Comparison of ENCODE assay signal across 22 cellular contexts in the genomic region with DNA sequence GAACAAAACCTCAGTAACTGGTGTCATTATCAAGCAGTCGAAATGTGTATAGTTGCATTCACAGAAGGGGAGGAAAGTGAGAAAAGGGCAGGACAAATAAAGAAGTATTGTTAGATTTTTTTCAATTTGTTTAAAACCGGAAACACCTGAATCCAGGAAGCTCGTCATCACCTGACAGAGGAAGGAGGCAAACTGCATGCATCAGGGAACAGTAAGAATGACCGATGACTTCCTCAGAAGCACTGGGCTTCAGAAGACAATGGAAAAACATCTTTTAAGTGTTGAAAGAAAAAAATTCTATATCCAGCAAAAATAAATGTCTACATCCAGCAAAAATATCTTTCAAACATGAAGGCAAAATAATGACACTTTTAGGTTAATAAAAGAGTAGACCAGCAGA. TPM values are rescaled to one million over a fixed set of nuclear protein-coding genes. Genes with fewer than 3 reads are reported as not detected.
"Had no signal": no experiment of that assay in that cellular context is flagged by ENCODE, and none has a peak within 500 bp of the region (broad histone marks: within the 10 kb centered on the region; RNA-seq: fewer than 3 reads in every experiment).

No MANE protein-coding gene starts in this region.

- H3K4me3 Mint-ChIP-seq: memory B cell; natural killer cell treated with Interleukin-12 subunit alpha and Interleukin-12 subunit beta and Interleukin-15 and Interleukin-18, amount 100 ng/mL, for 72 hours; neural progenitor cell had no signal

- H3K27ac ChIP-seq: hepatocyte, left ventricle myocardium inferior, lower lobe of right lung, neural progenitor cell, ovary, right atrium auricular region, stomach, thoracic aorta, transverse colon had no signal

- H3K4me1 Mint-ChIP-seq: memory B cell, neural progenitor cell had no signal

- H3K27ac Mint-ChIP-seq: memory B cell; natural killer cell treated with Interleukin-12 subunit alpha and Interleukin-12 subunit beta and Interleukin-15 and Interleukin-18, amount 100 ng/mL, for 72 hours; neural progenitor cell had no signal

- H3K4me1 ChIP-seq: left ventricle myocardium inferior, lower lobe of right lung, neural progenitor cell, right atrium auricular region, stomach, transverse colon had no signal

- H3K9me3 ChIP-seq: lower lobe of right lung had no signal

- H3K9ac ChIP-seq: neural progenitor cell had no signal

- H3K4me3 ChIP-seq: hepatocyte, left ventricle myocardium inferior, lower lobe of right lung, neural progenitor cell, ovary, right atrium auricular region, stomach, thoracic aorta, transverse colon had no signal

- H3K36me3 ChIP-seq: left ventricle myocardium inferior, lower lobe of right lung, ovary, right atrium auricular region, stomach, thoracic aorta, transverse colon had no signal

- ATAC-seq: left cardiac atrium; lower lobe of right lung; natural killer cell treated with Interleukin-12 subunit alpha and Interleukin-12 subunit beta and Interleukin-15 and Interleukin-18, amount 100 ng/mL, for 72 hours had no signal

- DNase-seq: dermis blood vessel endothelial cell; foreskin melanocyte; head of caudate nucleus; kidney; left cardiac atrium; left ventricle myocardium inferior; lower lobe of right lung; midbrain; nucleus accumbens; ovary; small intestine; stimulated activated CD4-positive, alpha-beta T cell treated with anti-CD3 and anti-CD28 coated beads, Interleukin-12 subunit alpha, Interleukin-12 subunit beta, amount 100 ng/mL, for 4 hours; stimulated activated naive CD4-positive, alpha-beta T cell; stomach; substantia nigra; transverse colon had no signal

- H3K27me3 ChIP-seq: hepatocyte, neural progenitor cell, ovary, right atrium auricular region had no signal

RNA-seq across cellular contexts. Expression of a gene that starts 29.5 kb away (rescaled TPM):
- total RNA-seq: dermis blood vessel endothelial cell; left ventricle myocardium inferior; natural killer cell treated with Interleukin-12 subunit alpha and Interleukin-12 subunit beta and Interleukin-15 and Interleukin-18, amount 100 ng/mL, for 72 hours had no signal
